8 cellular contexts compared by ENCODE assay signal in the genomic region with DNA sequence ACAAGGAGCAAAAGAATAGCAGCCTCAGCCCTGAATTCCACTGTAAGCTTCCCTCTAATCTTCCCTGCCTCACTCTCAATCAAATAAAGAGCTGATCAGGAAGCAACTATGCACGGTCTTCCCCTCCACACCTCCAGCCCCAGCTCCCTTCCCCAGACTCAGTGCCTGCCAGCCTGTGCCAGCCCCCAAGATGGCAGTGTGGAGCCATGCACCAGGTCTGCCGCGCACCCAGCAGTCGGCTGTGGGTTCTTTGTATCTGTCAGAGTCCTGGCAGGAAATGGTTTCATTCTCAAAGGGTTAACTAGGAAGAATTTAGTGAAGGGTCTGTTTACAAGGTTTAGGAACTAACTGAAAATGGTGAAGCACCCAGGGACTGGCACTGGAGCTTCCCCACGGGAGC.
DNase-seq lines count a peak whose midpoint lies in the region; ATAC-seq and TF ChIP-seq lines count a peak whose summit lies in the region.
"Not testable (repeated sequence)": the region's sequence is repeated elsewhere in the genome, so short reads cannot be mapped to it uniquely, and the experiment has no call there.

No MANE protein-coding gene starts in this region.

- H3K27ac ChIP-seq in SJCRH30, psoas muscle, transverse colon: not testable (repeated sequence)

- DNase-seq in GM10248 (ENCODE audit: extremely low spot score) = not testable (repeated sequence)
- peak; percentile 29 for DNase-seq in NCI-H1092 treated with DMSO at 0.1 percent for 48 hours (lab: John Stamatoyannopoulos, UW)
- peak; percentile 66 to 67 for DNase-seq in SJCRH30
- DNase-seq in activated T-cell treated with anti-CD3 and anti-CD28 coated beads for 24 hours (ENCODE audit: low read depth) = peak; percentile 18
- peak; percentile 59 for DNase-seq in iris pigment epithelial cell (ENCODE audit: low read depth)
- DNase-seq in psoas muscle = peak in 1 of 2 donors; percentile 51
- peak; percentile 41 for DNase-seq in transverse colon

- not testable (repeated sequence) for ATAC-seq in psoas muscle

- H3K4me1 Mint-ChIP-seq in dendritic cell treated with granulocyte-macrophage colony-stimulating factor and Interleukin-4, amounts not matched to agents 40 ng/mL and 50 ng/mL, for 4 days (ENCODE audit: low read depth) = not testable (repeated sequence)

- TF ChIP-seq POLR2A in transverse colon (IDR thresholded peaks at IDR 0.05) = not testable (repeated sequence)

- not testable (repeated sequence) for H3K27me3 Mint-ChIP-seq in dendritic cell treated with granulocyte-macrophage colony-stimulating factor and Interleukin-4, amounts not matched to agents 40 ng/mL and 50 ng/mL, for 4 days

- TF ChIP-seq EP300 in transverse colon (IDR thresholded peaks at IDR 0.05; ENCODE audit: low read depth) = not testable (repeated sequence)

- in situ Hi-C loops in transverse colon (cut with MboI; ENCODE audit: low pct_ligation_motif_present in 1 of 4, low pct_unique_long_range_greater_than_20kb in 1 of 4, low sequenced_read_pairs in 3 of 4) = not testable (repeated sequence)

- H3K27ac Mint-ChIP-seq in dendritic cell treated with granulocyte-macrophage colony-stimulating factor and Interleukin-4, amounts not matched to agents 40 ng/mL and 50 ng/mL, for 4 days = not testable (repeated sequence)

- not testable (repeated sequence) for H3K4me1 ChIP-seq in SJCRH30, psoas muscle, transverse colon

- not testable (repeated sequence) for H3K4me3 ChIP-seq in SJCRH30, psoas muscle, transverse colon

- not testable (repeated sequence) for H3K27me3 ChIP-seq in SJCRH30; psoas muscle (ENCODE audit: insufficient read depth in 3 of 3, low read length in 2 of 3); transverse colon

- H3K9me3 ChIP-seq in SJCRH30 (replicated peaks); psoas muscle; transverse colon: not testable (repeated sequence)

- intact Hi-C loops in dendritic cell treated with granulocyte-macrophage colony-stimulating factor and Interleukin-4, amounts not matched to agents 40 ng/mL and 50 ng/mL, for 4 days (cut with micrococcal nuclease); psoas muscle (cut with DNase I); transverse colon (cut with DNase I; ENCODE audit: low total_unique reads): not testable (repeated sequence)

- H3K36me3 Mint-ChIP-seq in dendritic cell treated with granulocyte-macrophage colony-stimulating factor and Interleukin-4, amounts not matched to agents 40 ng/mL and 50 ng/mL, for 4 days (ENCODE audit: low read depth) = not testable (repeated sequence)

- H3K4me3 Mint-ChIP-seq in dendritic cell treated with granulocyte-macrophage colony-stimulating factor and Interleukin-4, amounts not matched to agents 40 ng/mL and 50 ng/mL, for 4 days = peak overlapping the region; percentile 49

- H3K9me3 Mint-ChIP-seq in dendritic cell treated with granulocyte-macrophage colony-stimulating factor and Interleukin-4, amounts not matched to agents 40 ng/mL and 50 ng/mL, for 4 days = not testable (repeated sequence)

- WGBS in psoas muscle, 3 donors = 3 to 6% (median 5%) methylated on average over 5 of the region's 5 CpGs
- 0% methylated on average over 4 of the region's 5 CpGs; no CpG with 5 or more reads in 1 of the 2 donors for WGBS in transverse colon (ENCODE audit: low coverage in 1 of 2), 2 donors

- TF ChIP-seq CTCF in GM10248 (IDR thresholded peaks at IDR 0.05; ENCODE audit: control extremely low read depth, extremely low read depth, low read depth, missing control alignments) (peak; percentile 46), psoas muscle (IDR thresholded peaks at IDR 0.05) (peak; percentile 10), transverse colon (IDR thresholded peaks at IDR 0.05) (peak; percentile 42 to 57 (median 48))

- POLR2A ChIA-PET in GM10248 (lab: Yijun Ruan, JAX) = not testable (repeated sequence)

- H3K36me3 ChIP-seq in SJCRH30; psoas muscle (ENCODE audit: insufficient read depth in 1 of 2, low read depth in 1 of 2); transverse colon: not testable (repeated sequence)

- CTCF ChIA-PET in GM10248 (lab: Yijun Ruan, JAX) = not testable (repeated sequence)
